ENCODE assay signal across 1 cellular context in genomic region chr21:21203822-21204339, GRCh38.
TF ChIP-seq lines count a peak whose summit lies in the region.

No MANE protein-coding gene starts in this region.

TF ChIP-seq in K562, 482 proteins besides CTCF, POLR2A, EP300 and RAD21 (continued from another document):
- TF ChIP-seq, protein P1, sequence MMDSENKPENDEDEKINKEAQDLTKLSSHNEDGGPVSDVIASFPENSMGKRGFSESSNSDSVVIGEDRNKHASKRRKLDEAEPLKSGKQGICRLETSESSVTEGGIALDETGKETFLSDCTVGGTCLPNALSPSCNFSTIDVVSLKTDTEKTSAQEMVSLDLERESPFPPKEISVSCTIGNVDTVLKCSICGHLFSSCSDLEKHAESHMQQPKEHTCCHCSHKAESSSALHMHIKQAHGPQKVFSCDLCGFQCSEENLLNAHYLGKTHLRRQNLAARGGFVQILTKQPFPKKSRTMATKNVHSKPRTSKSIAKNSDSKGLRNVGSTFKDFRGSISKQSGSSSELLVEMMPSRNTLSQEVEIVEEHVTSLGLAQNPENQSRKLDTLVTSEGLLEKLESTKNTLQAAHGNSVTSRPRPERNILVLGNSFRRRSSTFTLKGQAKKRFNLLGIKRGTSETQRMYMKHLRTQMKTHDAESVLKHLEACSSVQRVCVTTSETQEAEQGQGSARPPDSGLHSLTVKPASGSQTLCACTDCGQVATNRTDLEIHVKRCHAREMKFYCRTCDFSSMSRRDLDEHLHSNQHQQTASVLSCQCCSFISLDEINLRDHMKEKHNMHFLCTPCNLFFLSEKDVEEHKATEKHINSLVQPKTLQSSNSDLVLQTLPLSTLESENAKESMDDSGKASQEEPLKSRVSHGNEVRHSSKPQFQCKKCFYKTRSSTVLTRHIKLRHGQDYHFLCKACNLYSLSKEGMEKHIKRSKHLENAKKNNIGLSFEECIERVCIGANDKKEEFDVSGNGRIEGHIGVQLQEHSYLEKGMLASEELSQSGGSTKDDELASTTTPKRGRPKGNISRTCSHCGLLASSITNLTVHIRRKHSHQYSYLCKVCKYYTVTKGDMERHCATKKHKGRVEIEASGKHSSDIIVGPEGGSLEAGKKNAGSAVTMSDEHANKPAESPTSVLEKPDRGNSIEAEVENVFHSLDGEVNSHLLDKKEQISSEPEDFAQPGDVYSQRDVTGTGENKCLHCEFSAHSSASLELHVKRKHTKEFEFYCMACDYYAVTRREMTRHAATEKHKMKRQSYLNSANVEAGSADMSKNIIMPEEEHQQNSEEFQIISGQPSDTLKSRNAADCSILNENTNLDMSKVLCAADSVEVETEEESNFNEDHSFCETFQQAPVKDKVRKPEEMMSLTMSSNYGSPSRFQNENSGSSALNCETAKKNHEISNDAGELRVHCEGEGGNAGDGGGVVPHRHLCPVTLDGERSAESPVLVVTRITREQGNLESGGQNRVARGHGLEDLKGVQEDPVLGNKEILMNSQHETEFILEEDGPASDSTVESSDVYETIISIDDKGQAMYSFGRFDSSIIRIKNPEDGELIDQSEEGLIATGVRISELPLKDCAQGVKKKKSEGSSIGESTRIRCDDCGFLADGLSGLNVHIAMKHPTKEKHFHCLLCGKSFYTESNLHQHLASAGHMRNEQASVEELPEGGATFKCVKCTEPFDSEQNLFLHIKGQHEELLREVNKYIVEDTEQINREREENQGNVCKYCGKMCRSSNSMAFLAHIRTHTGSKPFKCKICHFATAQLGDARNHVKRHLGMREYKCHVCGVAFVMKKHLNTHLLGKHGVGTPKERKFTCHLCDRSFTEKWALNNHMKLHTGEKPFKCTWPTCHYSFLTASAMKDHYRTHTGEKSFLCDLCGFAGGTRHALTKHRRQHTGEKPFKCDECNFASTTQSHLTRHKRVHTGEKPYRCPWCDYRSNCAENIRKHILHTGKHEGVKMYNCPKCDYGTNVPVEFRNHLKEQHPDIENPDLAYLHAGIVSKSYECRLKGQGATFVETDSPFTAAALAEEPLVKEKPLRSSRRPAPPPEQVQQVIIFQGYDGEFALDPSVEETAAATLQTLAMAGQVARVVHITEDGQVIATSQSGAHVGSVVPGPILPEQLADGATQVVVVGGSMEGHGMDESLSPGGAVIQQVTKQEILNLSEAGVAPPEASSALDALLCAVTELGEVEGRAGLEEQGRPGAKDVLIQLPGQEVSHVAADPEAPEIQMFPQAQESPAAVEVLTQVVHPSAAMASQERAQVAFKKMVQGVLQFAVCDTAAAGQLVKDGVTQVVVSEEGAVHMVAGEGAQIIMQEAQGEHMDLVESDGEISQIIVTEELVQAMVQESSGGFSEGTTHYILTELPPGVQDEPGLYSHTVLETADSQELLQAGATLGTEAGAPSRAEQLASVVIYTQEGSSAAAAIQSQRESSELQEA (IDR thresholded peaks at IDR 0.05; ENCODE audit: low read depth): no peak
